Comparison of ENCODE assay signal across 17 cellular contexts in the genomic region with DNA sequence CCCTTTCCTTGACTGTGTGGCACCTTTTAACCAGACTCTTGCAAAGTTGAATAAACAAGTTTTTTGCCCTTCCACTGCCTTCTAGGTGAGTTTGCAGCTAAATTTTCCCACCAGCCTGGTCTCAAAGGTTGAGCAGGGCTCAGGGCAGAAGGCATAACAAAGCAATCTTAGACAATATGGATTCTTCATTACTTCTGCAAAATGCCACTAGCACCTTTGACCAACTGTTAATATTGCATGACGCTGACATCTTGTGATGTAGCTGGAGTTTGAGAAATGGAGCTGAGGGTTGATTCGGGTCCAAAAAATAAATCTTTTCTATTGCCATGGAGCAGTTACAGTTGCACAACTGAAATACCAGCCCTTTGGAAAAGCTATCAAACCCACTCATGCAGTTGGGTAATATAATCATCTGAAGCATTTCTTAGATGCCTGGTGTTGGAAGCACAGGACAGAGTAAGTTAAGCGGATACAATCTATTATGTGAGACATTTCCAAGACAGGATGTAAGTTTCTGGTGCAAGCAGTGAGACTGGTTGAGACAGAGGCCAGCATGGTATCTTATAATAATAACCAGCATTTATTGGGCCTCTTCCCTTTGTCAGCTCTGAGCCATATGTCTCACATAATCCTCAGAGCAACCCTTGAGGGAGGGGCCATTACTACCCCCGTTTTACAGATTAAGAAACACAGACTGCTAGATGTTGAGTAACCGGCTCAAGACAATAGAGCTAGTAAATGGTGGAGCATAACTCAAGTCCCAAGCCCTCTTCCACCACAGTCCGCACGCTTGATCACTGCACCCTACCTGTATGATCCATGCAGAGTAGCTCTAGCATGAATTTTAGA.
DNase-seq lines count a peak whose midpoint lies in the region; ATAC-seq and TF ChIP-seq lines count a peak whose summit lies in the region.
"Had no signal": no experiment of that assay in that cellular context is flagged by ENCODE, and none has a peak within 500 bp of the region (broad histone marks: within the 10 kb centered on the region; RNA-seq: fewer than 3 reads in every experiment).

No MANE protein-coding gene starts in this region.

- CTCF ChIA-PET in OCI-LY7 (lab: Charles Lee; ENCODE audit: unreplicated experiment) = no interaction called here

- no peak overlapping the region for H2AFZ ChIP-seq in OCI-LY7 (ENCODE audit: low read length)

- DNase-seq in D341Med (ENCODE audit: low spot score) (peak; percentile 55), NCI-H82 (lab: John Stamatoyannopoulos, UW) (peak; percentile 93), fibroblast of gingiva (ENCODE audit: low read depth) (peak; percentile 86), psoas muscle (no peak), putamen (ENCODE audit: low spot score) (no peak), OCI-LY7 (ENCODE audit: low spot score) (no peak), activated T-cell treated with anti-CD3 and anti-CD28 coated beads for 4 hours (no peak)
- no peak for DNase-seq in stimulated activated CD4-positive, alpha-beta T cell treated with anti-CD3 and anti-CD28 coated beads, Interleukin-2, amount 100 ng/mL, for 24 hours
- DNase-seq: AML-193, DMS 273 treated with DMSO at 0.1 percent for 48 hours, heart left ventricle, NCI-H1930, nucleus accumbens had no signal

- TF ChIP-seq CTCF in psoas muscle (IDR thresholded peaks at IDR 0.05) (no peak), OCI-LY7 (conservative IDR thresholded peaks at IDR 0.05; ENCODE audit: low read length) (no peak)

- no peaks in the 10 kb centered on the region for H3K9me2 ChIP-seq in OCI-LY7 (ENCODE audit: insufficient read depth, low read length)

- H3K27ac ChIP-seq in psoas muscle (no peak overlapping the region), OCI-LY7 (ENCODE audit: low read depth, low read length, poor library complexity, severe bottlenecking) (no peak overlapping the region)
- H3K27ac ChIP-seq: heart left ventricle, skin epidermis, VCaP had no signal

- H3K4me3 ChIP-seq in psoas muscle (no peak overlapping the region), OCI-LY7 (ENCODE audit: low read depth, low read length, poor library complexity, severe bottlenecking) (no peak overlapping the region)
- H3K4me3 ChIP-seq: heart left ventricle, skin epidermis had no signal

- H3K4me2 ChIP-seq in OCI-LY7 (ENCODE audit: low read length) = no peak overlapping the region

- BruUV-seq in OCI-LY7 (replicated peaks; lab: Mats Ljungman, UMichigan) = no TSS peak

- H4K20me1 ChIP-seq in OCI-LY7 (ENCODE audit: insufficient read depth, low read length) = no peaks in the 10 kb centered on the region

- no peaks in the 10 kb centered on the region for H3K36me3 ChIP-seq in psoas muscle (ENCODE audit: insufficient read depth in 1 of 2, low read depth in 1 of 2)
- no peaks in the 10 kb centered on the region for H3K36me3 ChIP-seq in OCI-LY7 (ENCODE audit: insufficient read depth, low read length)
- H3K36me3 ChIP-seq: heart left ventricle had no signal

- H3K79me2 ChIP-seq in OCI-LY7 (ENCODE audit: insufficient read depth, low read depth, low read length) = no peaks in the 10 kb centered on the region

- WGBS in psoas muscle, 3 donors = 68 to 76% (median 69%) methylated on average over 7 of the region's 7 CpGs

- POLR2A ChIA-PET in OCI-LY7 (lab: Charles Lee) = interaction anchor here (0.5 to 0.7 kb wide), 3 partner anchors 25 to 310 kb away, joined by 3 to 7 read pairs (median 3); no protein-coding TSS in a partner anchor

- peaks cover 0 to 3% (median 0%) of the 10 kb centered on the region in 3 donors for H3K27me3 ChIP-seq in psoas muscle (ENCODE audit: insufficient read depth in 3 of 3, low read length in 2 of 3)
- H3K27me3 ChIP-seq: heart left ventricle had no signal

- no peaks in the 10 kb centered on the region for H3K9me3 ChIP-seq in psoas muscle
- no peaks in the 10 kb centered on the region for H3K9me3 ChIP-seq in OCI-LY7 (ENCODE audit: low read length)
- H3K9me3 ChIP-seq: heart left ventricle had no signal

- intact Hi-C loops in psoas muscle (cut with DNase I) (no loop called here), OCI-LY7 (cut with micrococcal nuclease; ENCODE audit: unreplicated experiment) (no loop called here)

- H3K4me1 ChIP-seq in psoas muscle (no peaks in the 10 kb centered on the region), OCI-LY7 (ENCODE audit: insufficient read depth, low read length, poor library complexity, severe bottlenecking) (no peaks in the 10 kb centered on the region)
- H3K4me1 ChIP-seq: heart left ventricle had no signal

- ATAC-seq in psoas muscle = peak in 3 of 4 donors; percentile 44 to 59 (median 59)
- ATAC-seq: heart left ventricle; Panc1; stimulated activated memory B cell treated with anti-CD40 and anti-IgM and Interleukin-4, amounts not matched to agents 10 μg/mL and 1 μg/mL and 100 μg/mL, for 72 hours had no signal

Comparison
In these comparisons a context has a peak if more than half of its experiments do, and no peak if none do; other contexts are left out.
1. DNase-seq: peak in D341Med (single experiment), NCI-H82 (single experiment) and fibroblast of gingiva (single experiment); none in psoas muscle (0 of 2), putamen (single experiment), stimulated activated CD4-positive, alpha-beta T cell treated with anti-CD3 and anti-CD28 coated beads, Interleukin-2, amount 100 ng/mL, for 24 hours (0 of 2), OCI-LY7 (single experiment) and activated T-cell treated with anti-CD3 and anti-CD28 coated beads for 4 hours (single experiment).